1 cellular context compared by ENCODE assay signal in the genomic region with DNA sequence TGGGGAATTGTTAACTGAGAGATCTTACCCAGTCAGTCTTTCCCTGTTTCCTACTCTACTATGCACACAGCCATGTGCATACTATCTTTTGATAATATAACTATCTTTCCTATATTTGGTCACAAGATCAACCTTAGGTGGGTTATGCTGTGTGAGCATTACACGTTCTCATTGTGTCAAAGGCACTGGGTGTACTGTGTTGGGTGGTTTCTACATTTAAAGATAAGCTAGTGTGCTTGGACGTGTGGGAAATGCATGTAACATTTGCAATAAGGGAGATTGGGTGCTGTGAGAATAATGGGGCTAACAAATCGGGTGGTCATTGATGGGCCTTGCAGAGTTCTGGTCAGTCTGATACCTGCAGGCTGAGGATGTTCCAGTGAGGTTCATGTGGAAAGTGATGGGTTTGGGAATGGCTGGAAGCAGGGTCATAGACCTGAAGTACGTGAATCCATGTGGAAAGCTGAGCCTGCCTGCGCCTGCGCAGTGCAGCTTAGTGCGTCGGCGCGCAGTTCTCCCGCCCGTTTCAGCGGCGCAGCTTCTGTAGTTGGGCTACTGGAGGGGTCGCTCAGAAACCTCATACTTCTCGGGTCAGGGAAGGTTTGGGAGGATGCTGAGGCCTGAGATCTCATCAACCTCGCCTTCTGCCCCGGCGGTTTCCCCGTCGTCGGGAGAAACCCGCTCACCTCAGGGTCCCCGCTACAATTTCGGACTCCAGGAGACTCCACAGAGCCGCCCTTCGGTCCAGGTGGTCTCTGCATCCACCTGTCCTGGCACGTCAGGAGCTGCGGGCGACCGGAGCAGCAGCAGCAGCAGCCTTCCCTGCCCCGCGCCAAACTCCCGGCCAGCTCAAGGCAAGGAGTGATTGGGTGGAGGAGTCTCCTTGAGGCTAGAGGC.
TF ChIP-seq lines count a peak whose summit lies in the region.

A gene (plus strand): TSS at position 507 of the 897 bp plus-strand sequence. CDS start 104 bp downstream, at position 611.

TF ChIP-seq in K562, 482 proteins besides CTCF, POLR2A, EP300 and RAD21 (continued from another document and continues in another):
- TF ChIP-seq, protein P1, sequence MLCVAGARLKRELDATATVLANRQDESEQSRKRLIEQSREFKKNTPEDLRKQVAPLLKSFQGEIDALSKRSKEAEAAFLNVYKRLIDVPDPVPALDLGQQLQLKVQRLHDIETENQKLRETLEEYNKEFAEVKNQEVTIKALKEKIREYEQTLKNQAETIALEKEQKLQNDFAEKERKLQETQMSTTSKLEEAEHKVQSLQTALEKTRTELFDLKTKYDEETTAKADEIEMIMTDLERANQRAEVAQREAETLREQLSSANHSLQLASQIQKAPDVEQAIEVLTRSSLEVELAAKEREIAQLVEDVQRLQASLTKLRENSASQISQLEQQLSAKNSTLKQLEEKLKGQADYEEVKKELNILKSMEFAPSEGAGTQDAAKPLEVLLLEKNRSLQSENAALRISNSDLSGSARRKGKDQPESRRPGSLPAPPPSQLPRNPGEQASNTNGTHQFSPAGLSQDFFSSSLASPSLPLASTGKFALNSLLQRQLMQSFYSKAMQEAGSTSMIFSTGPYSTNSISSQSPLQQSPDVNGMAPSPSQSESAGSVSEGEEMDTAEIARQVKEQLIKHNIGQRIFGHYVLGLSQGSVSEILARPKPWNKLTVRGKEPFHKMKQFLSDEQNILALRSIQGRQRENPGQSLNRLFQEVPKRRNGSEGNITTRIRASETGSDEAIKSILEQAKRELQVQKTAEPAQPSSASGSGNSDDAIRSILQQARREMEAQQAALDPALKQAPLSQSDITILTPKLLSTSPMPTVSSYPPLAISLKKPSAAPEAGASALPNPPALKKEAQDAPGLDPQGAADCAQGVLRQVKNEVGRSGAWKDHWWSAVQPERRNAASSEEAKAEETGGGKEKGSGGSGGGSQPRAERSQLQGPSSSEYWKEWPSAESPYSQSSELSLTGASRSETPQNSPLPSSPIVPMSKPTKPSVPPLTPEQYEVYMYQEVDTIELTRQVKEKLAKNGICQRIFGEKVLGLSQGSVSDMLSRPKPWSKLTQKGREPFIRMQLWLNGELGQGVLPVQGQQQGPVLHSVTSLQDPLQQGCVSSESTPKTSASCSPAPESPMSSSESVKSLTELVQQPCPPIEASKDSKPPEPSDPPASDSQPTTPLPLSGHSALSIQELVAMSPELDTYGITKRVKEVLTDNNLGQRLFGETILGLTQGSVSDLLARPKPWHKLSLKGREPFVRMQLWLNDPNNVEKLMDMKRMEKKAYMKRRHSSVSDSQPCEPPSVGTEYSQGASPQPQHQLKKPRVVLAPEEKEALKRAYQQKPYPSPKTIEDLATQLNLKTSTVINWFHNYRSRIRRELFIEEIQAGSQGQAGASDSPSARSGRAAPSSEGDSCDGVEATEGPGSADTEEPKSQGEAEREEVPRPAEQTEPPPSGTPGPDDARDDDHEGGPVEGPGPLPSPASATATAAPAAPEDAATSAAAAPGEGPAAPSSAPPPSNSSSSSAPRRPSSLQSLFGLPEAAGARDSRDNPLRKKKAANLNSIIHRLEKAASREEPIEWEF (CRISPR knock-in tag; IDR thresholded peaks at IDR 0.05), result no peak
- TF ChIP-seq HNRNPLL (IDR thresholded peaks at IDR 0.05; ENCODE audit: low read depth, low read length, poor library complexity, severe bottlenecking) (peak; percentile 65), MCM2 (IDR thresholded peaks at IDR 0.05; ENCODE audit: low read depth) (no peak), ZNF586 (CRISPR knock-in tag; conservative IDR thresholded peaks at IDR 0.05) (peak; percentile 86), TRIM24 (IDR thresholded peaks at IDR 0.05) (no peak), SRSF1 (IDR thresholded peaks at IDR 0.05; ENCODE audit: low read depth, low read length) (peak; percentile 92; the same call in 1 of the 2 replicates), ZNF23 (CRISPR knock-in tag; IDR thresholded peaks at IDR 0.05) (peak; percentile 73), SAFB2 (IDR thresholded peaks at IDR 0.05; ENCODE audit: borderline replicate concordance, low read depth, low read length, severe bottlenecking) (no peak), KLF6 (CRISPR knock-in tag; IDR thresholded peaks at IDR 0.05; ENCODE audit: borderline replicate concordance) (no peak), RAD51 (IDR thresholded peaks at IDR 0.05; ENCODE audit: borderline replicate concordance, low read depth) (no peak), PTRF (tag; IDR thresholded peaks at IDR 0.05) (no peak), PHF8 (IDR thresholded peaks at IDR 0.05; ENCODE audit: borderline replicate concordance, low read length) (no peak; the same call in 1 of the 2 replicates), SRF (CRISPR knock-in tag; IDR thresholded peaks at IDR 0.05) (peak in 1 of 2 experiments; percentile 43; a peak in 2 of 4 replicates), ZNF24 (IDR thresholded peaks at IDR 0.05) (no peak), RUNX1 (IDR thresholded peaks at IDR 0.05; ENCODE audit: low read depth) (peak; percentile 73), TEAD2 (tag; IDR thresholded peaks at IDR 0.05) (no peak), TGIF2 (CRISPR knock-in tag; IDR thresholded peaks at IDR 0.05) (no peak), CHCHD3 (CRISPR knock-in tag; IDR thresholded peaks at IDR 0.05) (no peak; the same call in 1 of the 2 replicates), SUPT5H (IDR thresholded peaks at IDR 0.05) (peak; percentile 95), JUNB (CRISPR knock-in tag; conservative IDR thresholded peaks at IDR 0.05) (no peak), RB1 (IDR thresholded peaks at IDR 0.05; ENCODE audit: low read depth) (peak; percentile 62; the same call in 1 of the 2 replicates), ETS2 (tag; IDR thresholded peaks at IDR 0.05; ENCODE audit: borderline replicate concordance, poor library complexity, severe bottlenecking) (no peak), ZNF124 (CRISPR knock-in tag; IDR thresholded peaks at IDR 0.05) (no peak), FOXP1 (CRISPR knock-in tag; IDR thresholded peaks at IDR 0.05) (no peak), MCM5 (IDR thresholded peaks at IDR 0.05; ENCODE audit: low read depth) (no peak), ZBTB7A (IDR thresholded peaks at IDR 0.05; ENCODE audit: borderline replicate concordance, control insufficient read depth, low read depth, low read length) (no peak), SMAD2 (IDR thresholded peaks at IDR 0.05; ENCODE audit: low read depth, low read length) (no peak), STAG1 (CRISPR knock-in tag; IDR thresholded peaks at IDR 0.05; ENCODE audit: borderline replicate concordance) (no peak), U2AF2 (optimal IDR thresholded peaks at IDR 0.05; ENCODE audit: low read depth, low read length) (no peak), CBX1 (IDR thresholded peaks at IDR 0.05; ENCODE audit: low read depth) (no peak; the same call in 1 of the 2 replicates), GTF2E2 (tag; IDR thresholded peaks at IDR 0.05) (no peak), ZNF143 (CRISPR knock-in tag; IDR thresholded peaks at IDR 0.05) (no peak), ZNF253 (CRISPR knock-in tag; conservative IDR thresholded peaks at IDR 0.05) (peak; percentile 69), DIDO1 (tag; IDR thresholded peaks at IDR 0.05; ENCODE audit: low read depth) (no peak), ZC3H8 (IDR thresholded peaks at IDR 0.05) (no peak), ZKSCAN8 (CRISPR knock-in tag; IDR thresholded peaks at IDR 0.05) (no peak), NR3C1 (CRISPR knock-in tag; IDR thresholded peaks at IDR 0.05) (no peak), POLR3A (IDR thresholded peaks at IDR 0.05; ENCODE audit: borderline replicate concordance, extremely low read depth, insufficient read depth, insufficient read length) (no peak), NR2F6 (CRISPR knock-in tag; IDR thresholded peaks at IDR 0.05) (no peak), ZFPM2 (CRISPR knock-in tag; IDR thresholded peaks at IDR 0.05) (no peak), TOE1 (IDR thresholded peaks at IDR 0.05; ENCODE audit: borderline replicate concordance) (no peak; the same call in 1 of the 2 replicates), TOE1 (CRISPR knock-in tag; IDR thresholded peaks at IDR 0.05; ENCODE audit: borderline replicate concordance, low read depth) (no peak), ZNF507 (tag; conservative IDR thresholded peaks at IDR 0.05) (no peak), EGR1 (conservative IDR thresholded peaks at IDR 0.05) (no peak)
- TF ChIP-seq, protein P2, sequence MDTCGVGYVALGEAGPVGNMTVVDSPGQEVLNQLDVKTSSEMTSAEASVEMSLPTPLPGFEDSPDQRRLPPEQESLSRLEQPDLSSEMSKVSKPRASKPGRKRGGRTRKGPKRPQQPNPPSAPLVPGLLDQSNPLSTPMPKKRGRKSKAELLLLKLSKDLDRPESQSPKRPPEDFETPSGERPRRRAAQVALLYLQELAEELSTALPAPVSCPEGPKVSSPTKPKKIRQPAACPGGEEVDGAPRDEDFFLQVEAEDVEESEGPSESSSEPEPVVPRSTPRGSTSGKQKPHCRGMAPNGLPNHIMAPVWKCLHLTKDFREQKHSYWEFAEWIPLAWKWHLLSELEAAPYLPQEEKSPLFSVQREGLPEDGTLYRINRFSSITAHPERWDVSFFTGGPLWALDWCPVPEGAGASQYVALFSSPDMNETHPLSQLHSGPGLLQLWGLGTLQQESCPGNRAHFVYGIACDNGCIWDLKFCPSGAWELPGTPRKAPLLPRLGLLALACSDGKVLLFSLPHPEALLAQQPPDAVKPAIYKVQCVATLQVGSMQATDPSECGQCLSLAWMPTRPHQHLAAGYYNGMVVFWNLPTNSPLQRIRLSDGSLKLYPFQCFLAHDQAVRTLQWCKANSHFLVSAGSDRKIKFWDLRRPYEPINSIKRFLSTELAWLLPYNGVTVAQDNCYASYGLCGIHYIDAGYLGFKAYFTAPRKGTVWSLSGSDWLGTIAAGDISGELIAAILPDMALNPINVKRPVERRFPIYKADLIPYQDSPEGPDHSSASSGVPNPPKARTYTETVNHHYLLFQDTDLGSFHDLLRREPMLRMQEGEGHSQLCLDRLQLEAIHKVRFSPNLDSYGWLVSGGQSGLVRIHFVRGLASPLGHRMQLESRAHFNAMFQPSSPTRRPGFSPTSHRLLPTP (IDR thresholded peaks at IDR 0.05; ENCODE audit: borderline replicate concordance, extremely low read depth, insufficient read length), result no peak
- TF ChIP-seq, protein P3, sequence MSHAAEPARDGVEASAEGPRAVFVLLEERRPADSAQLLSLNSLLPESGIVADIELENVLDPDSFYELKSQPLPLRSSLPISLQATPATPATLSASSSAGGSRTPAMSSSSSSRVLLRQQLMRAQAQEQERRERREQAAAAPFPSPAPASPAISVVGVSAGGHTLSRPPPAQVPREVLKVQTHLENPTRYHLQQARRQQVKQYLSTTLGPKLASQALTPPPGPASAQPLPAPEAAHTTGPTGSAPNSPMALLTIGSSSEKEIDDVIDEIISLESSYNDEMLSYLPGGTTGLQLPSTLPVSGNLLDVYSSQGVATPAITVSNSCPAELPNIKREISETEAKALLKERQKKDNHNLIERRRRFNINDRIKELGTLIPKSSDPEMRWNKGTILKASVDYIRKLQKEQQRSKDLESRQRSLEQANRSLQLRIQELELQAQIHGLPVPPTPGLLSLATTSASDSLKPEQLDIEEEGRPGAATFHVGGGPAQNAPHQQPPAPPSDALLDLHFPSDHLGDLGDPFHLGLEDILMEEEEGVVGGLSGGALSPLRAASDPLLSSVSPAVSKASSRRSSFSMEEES (CRISPR knock-in tag; IDR thresholded peaks at IDR 0.05), result no peak; the same call in none of the 2 replicates
- TF ChIP-seq, protein P4, sequence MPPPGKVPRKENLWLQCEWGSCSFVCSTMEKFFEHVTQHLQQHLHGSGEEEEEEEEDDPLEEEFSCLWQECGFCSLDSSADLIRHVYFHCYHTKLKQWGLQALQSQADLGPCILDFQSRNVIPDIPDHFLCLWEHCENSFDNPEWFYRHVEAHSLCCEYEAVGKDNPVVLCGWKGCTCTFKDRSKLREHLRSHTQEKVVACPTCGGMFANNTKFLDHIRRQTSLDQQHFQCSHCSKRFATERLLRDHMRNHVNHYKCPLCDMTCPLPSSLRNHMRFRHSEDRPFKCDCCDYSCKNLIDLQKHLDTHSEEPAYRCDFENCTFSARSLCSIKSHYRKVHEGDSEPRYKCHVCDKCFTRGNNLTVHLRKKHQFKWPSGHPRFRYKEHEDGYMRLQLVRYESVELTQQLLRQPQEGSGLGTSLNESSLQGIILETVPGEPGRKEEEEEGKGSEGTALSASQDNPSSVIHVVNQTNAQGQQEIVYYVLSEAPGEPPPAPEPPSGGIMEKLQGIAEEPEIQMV (tag; conservative IDR thresholded peaks at IDR 0.05; ENCODE audit: low read depth), result no peak
- TF ChIP-seq, protein P5, sequence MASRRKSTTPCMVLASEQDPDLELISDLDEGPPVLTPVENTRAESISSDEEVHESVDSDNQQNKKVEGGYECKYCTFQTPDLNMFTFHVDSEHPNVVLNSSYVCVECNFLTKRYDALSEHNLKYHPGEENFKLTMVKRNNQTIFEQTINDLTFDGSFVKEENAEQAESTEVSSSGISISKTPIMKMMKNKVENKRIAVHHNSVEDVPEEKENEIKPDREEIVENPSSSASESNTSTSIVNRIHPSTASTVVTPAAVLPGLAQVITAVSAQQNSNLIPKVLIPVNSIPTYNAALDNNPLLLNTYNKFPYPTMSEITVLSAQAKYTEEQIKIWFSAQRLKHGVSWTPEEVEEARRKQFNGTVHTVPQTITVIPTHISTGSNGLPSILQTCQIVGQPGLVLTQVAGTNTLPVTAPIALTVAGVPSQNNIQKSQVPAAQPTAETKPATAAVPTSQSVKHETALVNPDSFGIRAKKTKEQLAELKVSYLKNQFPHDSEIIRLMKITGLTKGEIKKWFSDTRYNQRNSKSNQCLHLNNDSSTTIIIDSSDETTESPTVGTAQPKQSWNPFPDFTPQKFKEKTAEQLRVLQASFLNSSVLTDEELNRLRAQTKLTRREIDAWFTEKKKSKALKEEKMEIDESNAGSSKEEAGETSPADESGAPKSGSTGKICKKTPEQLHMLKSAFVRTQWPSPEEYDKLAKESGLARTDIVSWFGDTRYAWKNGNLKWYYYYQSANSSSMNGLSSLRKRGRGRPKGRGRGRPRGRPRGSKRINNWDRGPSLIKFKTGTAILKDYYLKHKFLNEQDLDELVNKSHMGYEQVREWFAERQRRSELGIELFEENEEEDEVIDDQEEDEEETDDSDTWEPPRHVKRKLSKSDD (conservative IDR thresholded peaks at IDR 0.05; ENCODE audit: low read length), result no peak
- TF ChIP-seq, protein P6, sequence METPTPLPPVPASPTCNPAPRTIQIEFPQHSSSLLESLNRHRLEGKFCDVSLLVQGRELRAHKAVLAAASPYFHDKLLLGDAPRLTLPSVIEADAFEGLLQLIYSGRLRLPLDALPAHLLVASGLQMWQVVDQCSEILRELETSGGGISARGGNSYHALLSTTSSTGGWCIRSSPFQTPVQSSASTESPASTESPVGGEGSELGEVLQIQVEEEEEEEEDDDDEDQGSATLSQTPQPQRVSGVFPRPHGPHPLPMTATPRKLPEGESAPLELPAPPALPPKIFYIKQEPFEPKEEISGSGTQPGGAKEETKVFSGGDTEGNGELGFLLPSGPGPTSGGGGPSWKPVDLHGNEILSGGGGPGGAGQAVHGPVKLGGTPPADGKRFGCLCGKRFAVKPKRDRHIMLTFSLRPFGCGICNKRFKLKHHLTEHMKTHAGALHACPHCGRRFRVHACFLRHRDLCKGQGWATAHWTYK (CRISPR knock-in tag; IDR thresholded peaks at IDR 0.05), result no peak
- TF ChIP-seq, protein P7, sequence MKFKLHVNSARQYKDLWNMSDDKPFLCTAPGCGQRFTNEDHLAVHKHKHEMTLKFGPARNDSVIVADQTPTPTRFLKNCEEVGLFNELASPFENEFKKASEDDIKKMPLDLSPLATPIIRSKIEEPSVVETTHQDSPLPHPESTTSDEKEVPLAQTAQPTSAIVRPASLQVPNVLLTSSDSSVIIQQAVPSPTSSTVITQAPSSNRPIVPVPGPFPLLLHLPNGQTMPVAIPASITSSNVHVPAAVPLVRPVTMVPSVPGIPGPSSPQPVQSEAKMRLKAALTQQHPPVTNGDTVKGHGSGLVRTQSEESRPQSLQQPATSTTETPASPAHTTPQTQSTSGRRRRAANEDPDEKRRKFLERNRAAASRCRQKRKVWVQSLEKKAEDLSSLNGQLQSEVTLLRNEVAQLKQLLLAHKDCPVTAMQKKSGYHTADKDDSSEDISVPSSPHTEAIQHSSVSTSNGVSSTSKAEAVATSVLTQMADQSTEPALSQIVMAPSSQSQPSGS (CRISPR knock-in tag; IDR thresholded peaks at IDR 0.05), result no peak
